In genomic region chr4:83851261-83852084, GRCh38 we compare ENCODE assay signal across 1 cellular context.
TF ChIP-seq lines count a peak whose summit lies in the region.

No MANE protein-coding gene starts in this region.

TF ChIP-seq in H1, 55 proteins besides CTCF, POLR2A, EP300 and RAD21 (continued from another document):
- no peak for TF ChIP-seq BCL11A (IDR thresholded peaks at IDR 0.05; ENCODE audit: low read depth in 2 of 2, low read length in 2 of 2)
- no peak for TF ChIP-seq KDM5A (IDR thresholded peaks at IDR 0.05; ENCODE audit: low read length)
- no peak for TF ChIP-seq PHF8 (conservative IDR thresholded peaks at IDR 0.05; ENCODE audit: low read depth, low read length)
- no peak for TF ChIP-seq MAX (IDR thresholded peaks at IDR 0.05)
- TF ChIP-seq EZH2 (IDR thresholded peaks at IDR 0.05; ENCODE audit: low read depth, low read length, severe bottlenecking), result no peak
- TF ChIP-seq CHD7 (IDR thresholded peaks at IDR 0.05; ENCODE audit: insufficient replicate concordance, low read length), result no peak
- TF ChIP-seq ATF3 (IDR thresholded peaks at IDR 0.05; ENCODE audit: insufficient read depth, low read depth, low read length), result no peak
- TF ChIP-seq TAF1 (IDR thresholded peaks at IDR 0.05; ENCODE audit: low read depth, low read length), result no peak
- no peak for TF ChIP-seq NANOG (IDR thresholded peaks at IDR 0.05; ENCODE audit: insufficient read depth, low read depth, low read length, poor library complexity, severe bottlenecking)
- TF ChIP-seq ZNF274 (IDR thresholded peaks at IDR 0.05; ENCODE audit: borderline replicate concordance, extremely low read depth, low read length), result no peak
- no peak for TF ChIP-seq KDM4A (IDR thresholded peaks at IDR 0.05; ENCODE audit: low read depth, low read length, severe bottlenecking)
- TF ChIP-seq RXRA (IDR thresholded peaks at IDR 0.05; ENCODE audit: insufficient read depth, low read depth, low read length), result no peak
- TF ChIP-seq TAF7 (optimal IDR thresholded peaks at IDR 0.05; ENCODE audit: borderline replicate concordance, low read depth, low read length), result no peak
- no peak for TF ChIP-seq MAFK (IDR thresholded peaks at IDR 0.05; ENCODE audit: low read depth, low read length)
TF ChIP-seq in H1: peak in this region for 0.
